ENCODE assay signal across 2 cellular contexts in the genomic region with DNA sequence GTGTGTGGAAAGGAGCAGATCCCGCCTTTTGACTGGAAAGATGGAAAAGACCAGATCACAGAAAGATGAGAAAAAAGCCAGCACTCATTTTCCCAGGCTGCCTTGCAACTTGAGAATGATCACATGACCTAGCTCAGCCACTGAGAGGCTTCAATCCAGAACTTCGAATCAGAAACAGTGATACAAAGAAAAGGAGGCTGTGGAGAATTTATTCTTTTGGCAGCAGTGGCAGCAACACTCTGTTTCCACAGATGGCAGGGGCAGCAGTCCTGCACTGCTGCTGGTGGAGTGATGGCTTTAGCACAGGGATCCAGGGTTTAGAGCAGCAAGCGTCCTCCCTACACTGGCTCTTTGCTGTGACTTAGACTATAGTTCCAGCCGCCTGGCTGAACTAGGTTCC.
TF ChIP-seq lines count a peak whose summit lies in the region.

No MANE protein-coding gene starts in this region.

TF ChIP-seq in HCT116, 20 proteins besides CTCF, POLR2A, EP300 and RAD21:
- TF ChIP-seq EGR1 (IDR thresholded peaks at IDR 0.05; ENCODE audit: low read depth) (no peak), ZFX (IDR thresholded peaks at IDR 0.05) (no peak)

TF ChIP-seq in SK-N-SH, 30 proteins besides CTCF, POLR2A, EP300 and RAD21:
- TF ChIP-seq MEF2A (IDR thresholded peaks at IDR 0.05; ENCODE audit: borderline replicate concordance, low read depth) (no peak), MXI1 (IDR thresholded peaks at IDR 0.05; ENCODE audit: low read depth, low read length) (no peak), FOSL2 (IDR thresholded peaks at IDR 0.05; ENCODE audit: borderline replicate concordance, low read depth) (no peak), FOXJ3 (CRISPR knock-in tag; IDR thresholded peaks at IDR 0.05) (no peak), USF1 (IDR thresholded peaks at IDR 0.05; ENCODE audit: borderline replicate concordance, low read depth) (peak; percentile 40; the same call in 1 of the 2 replicates), SMC3 (IDR thresholded peaks at IDR 0.05; ENCODE audit: low read depth, low read length) (no peak)
- TF ChIP-seq, protein P1, sequence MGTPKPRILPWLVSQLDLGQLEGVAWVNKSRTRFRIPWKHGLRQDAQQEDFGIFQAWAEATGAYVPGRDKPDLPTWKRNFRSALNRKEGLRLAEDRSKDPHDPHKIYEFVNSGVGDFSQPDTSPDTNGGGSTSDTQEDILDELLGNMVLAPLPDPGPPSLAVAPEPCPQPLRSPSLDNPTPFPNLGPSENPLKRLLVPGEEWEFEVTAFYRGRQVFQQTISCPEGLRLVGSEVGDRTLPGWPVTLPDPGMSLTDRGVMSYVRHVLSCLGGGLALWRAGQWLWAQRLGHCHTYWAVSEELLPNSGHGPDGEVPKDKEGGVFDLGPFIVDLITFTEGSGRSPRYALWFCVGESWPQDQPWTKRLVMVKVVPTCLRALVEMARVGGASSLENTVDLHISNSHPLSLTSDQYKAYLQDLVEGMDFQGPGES (IDR thresholded peaks at IDR 0.05; ENCODE audit: low read depth, low read length) = no peak
- TF ChIP-seq, protein P2, sequence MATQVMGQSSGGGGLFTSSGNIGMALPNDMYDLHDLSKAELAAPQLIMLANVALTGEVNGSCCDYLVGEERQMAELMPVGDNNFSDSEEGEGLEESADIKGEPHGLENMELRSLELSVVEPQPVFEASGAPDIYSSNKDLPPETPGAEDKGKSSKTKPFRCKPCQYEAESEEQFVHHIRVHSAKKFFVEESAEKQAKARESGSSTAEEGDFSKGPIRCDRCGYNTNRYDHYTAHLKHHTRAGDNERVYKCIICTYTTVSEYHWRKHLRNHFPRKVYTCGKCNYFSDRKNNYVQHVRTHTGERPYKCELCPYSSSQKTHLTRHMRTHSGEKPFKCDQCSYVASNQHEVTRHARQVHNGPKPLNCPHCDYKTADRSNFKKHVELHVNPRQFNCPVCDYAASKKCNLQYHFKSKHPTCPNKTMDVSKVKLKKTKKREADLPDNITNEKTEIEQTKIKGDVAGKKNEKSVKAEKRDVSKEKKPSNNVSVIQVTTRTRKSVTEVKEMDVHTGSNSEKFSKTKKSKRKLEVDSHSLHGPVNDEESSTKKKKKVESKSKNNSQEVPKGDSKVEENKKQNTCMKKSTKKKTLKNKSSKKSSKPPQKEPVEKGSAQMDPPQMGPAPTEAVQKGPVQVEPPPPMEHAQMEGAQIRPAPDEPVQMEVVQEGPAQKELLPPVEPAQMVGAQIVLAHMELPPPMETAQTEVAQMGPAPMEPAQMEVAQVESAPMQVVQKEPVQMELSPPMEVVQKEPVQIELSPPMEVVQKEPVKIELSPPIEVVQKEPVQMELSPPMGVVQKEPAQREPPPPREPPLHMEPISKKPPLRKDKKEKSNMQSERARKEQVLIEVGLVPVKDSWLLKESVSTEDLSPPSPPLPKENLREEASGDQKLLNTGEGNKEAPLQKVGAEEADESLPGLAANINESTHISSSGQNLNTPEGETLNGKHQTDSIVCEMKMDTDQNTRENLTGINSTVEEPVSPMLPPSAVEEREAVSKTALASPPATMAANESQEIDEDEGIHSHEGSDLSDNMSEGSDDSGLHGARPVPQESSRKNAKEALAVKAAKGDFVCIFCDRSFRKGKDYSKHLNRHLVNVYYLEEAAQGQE (IDR thresholded peaks at IDR 0.05; ENCODE audit: low read depth, low read length) = no peak
- TF ChIP-seq, protein P3, sequence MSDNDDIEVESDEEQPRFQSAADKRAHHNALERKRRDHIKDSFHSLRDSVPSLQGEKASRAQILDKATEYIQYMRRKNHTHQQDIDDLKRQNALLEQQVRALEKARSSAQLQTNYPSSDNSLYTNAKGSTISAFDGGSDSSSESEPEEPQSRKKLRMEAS (IDR thresholded peaks at IDR 0.05; ENCODE audit: low read depth) = no peak
